In the genomic region with DNA sequence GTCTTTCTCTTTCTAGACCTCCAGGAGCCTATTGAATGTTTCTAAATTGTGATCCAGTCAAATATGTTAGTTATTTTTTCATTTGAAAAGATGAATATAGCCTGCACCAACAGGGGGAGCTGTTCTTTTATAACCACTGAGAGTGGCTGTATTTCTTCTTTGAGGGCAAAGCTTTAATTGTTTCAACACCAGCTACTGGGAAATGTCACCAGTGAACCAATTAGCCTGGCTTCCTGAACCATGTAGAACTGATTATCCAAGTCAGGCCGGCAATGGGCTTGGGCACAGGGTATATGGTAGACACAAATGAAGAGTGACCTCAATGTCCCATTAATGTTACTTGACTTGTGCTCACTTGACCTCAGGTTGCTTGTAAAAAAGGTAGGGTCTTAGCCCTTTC, we compare ENCODE assay signal across 8 cellular contexts. TPM values are rescaled to one million over a fixed set of nuclear protein-coding genes. Genes with fewer than 3 reads are reported as not detected.
A peak's percentile ranks its signal among the peaks of the same experiment; 100 is the strongest.
DNase-seq lines count a peak whose midpoint lies in the region; ATAC-seq, FAIRE-seq and TF ChIP-seq lines count a peak whose summit lies in the region.

No MANE protein-coding gene starts in this region.

- ATAC-seq in T-helper 17 cell (no peak), GM21390 (IDR thresholded peaks at IDR 0.05; ENCODE audit: unreplicated experiment) (no peak), HG02938 (IDR thresholded peaks at IDR 0.05; ENCODE audit: unreplicated experiment) (no peak)
- ATAC-seq in effector memory CD8-positive, alpha-beta T cell (replicated peaks): no peak

- H3K27ac ChIP-seq in CD8-positive, alpha-beta memory T cell (ENCODE audit: low read depth, low read length): no peak overlapping the region

- H3K27me3 Mint-ChIP-seq in CD8-positive, alpha-beta memory T cell: peaks cover 4 to 14% of the 10 kb centered on the region in 2 donors
- H3K27me3 Mint-ChIP-seq in T-helper 17 cell (peaks cover 14% of the 10 kb centered on the region), progenitor cell of endocrine pancreas (no peaks in the 10 kb centered on the region)
- H3K27me3 Mint-ChIP-seq in effector memory CD8-positive, alpha-beta T cell: peaks cover 13 to 36% of the 10 kb centered on the region in 2 donors

- peaks cover 20 to 22% (median 21%) of the 10 kb centered on the region in 3 donors for H3K4me1 Mint-ChIP-seq in CD8-positive, alpha-beta memory T cell
- peaks cover 21% of the 10 kb centered on the region for H3K4me1 Mint-ChIP-seq in T-helper 17 cell
- H3K4me1 Mint-ChIP-seq in effector memory CD8-positive, alpha-beta T cell (ENCODE audit: low read depth in 2 of 2): peaks cover 14 to 18% of the 10 kb centered on the region in 2 donors
- no peaks in the 10 kb centered on the region for H3K4me1 Mint-ChIP-seq in progenitor cell of endocrine pancreas (ENCODE audit: low read depth)

- H3K36me3 Mint-ChIP-seq in CD8-positive, alpha-beta memory T cell: no peaks in the 10 kb centered on the region
- no peaks in the 10 kb centered on the region for H3K36me3 Mint-ChIP-seq in T-helper 17 cell (ENCODE audit: low read depth)
- H3K36me3 Mint-ChIP-seq in effector memory CD8-positive, alpha-beta T cell (ENCODE audit: insufficient read depth): peaks cover 6% of the 10 kb centered on the region
- no peaks in the 10 kb centered on the region for H3K36me3 Mint-ChIP-seq in progenitor cell of endocrine pancreas (ENCODE audit: insufficient read depth)

- H3K27ac Mint-ChIP-seq in CD8-positive, alpha-beta memory T cell: no peak overlapping the region
- H3K27ac Mint-ChIP-seq in T-helper 17 cell (peak overlapping the region; percentile 71), progenitor cell of endocrine pancreas (no peak overlapping the region)
- no peak overlapping the region for H3K27ac Mint-ChIP-seq in effector memory CD8-positive, alpha-beta T cell

- no peak overlapping the region for H3K4me3 ChIP-seq in CD8-positive, alpha-beta memory T cell (ENCODE audit: low read length)

- H3K9me3 Mint-ChIP-seq in CD8-positive, alpha-beta memory T cell: no peaks in the 10 kb centered on the region
- H3K9me3 Mint-ChIP-seq in effector memory CD8-positive, alpha-beta T cell: no peaks in the 10 kb centered on the region
- H3K9me3 Mint-ChIP-seq in progenitor cell of endocrine pancreas (ENCODE audit: low read depth): no peaks in the 10 kb centered on the region

- TF ChIP-seq CTCF in progenitor cell of endocrine pancreas (IDR thresholded peaks at IDR 0.05; ENCODE audit: unreplicated experiment): peak; percentile 52

- no peaks in the 10 kb centered on the region for H3K9me3 ChIP-seq in CD8-positive, alpha-beta memory T cell (ENCODE audit: low read length)
- H3K9me3 ChIP-seq in T-helper 17 cell (ENCODE audit: control insufficient read depth, low read length, poor library complexity, severe bottlenecking): no peaks in the 10 kb centered on the region

- no peaks in the 10 kb centered on the region for H3K27me3 ChIP-seq in CD8-positive, alpha-beta memory T cell (ENCODE audit: insufficient read depth, low read length, poor library complexity, severe bottlenecking)

- no peak overlapping the region for H3K4me3 Mint-ChIP-seq in CD8-positive, alpha-beta memory T cell
- H3K4me3 Mint-ChIP-seq in T-helper 17 cell: no peak overlapping the region
- H3K4me3 Mint-ChIP-seq in effector memory CD8-positive, alpha-beta T cell: no peak overlapping the region
- H3K4me3 Mint-ChIP-seq in progenitor cell of endocrine pancreas (ENCODE audit: low read depth): no peak overlapping the region

- POLR2A ChIA-PET in CD8-positive, alpha-beta memory T cell (lab: Charles Lee): interaction anchor here (0.7 kb wide), 2 partner anchors 137 to 177 kb away, joined by 3 read pairs; no protein-coding TSS in a partner anchor

- H3K4me1 ChIP-seq in CD8-positive, alpha-beta memory T cell (ENCODE audit: insufficient read depth, low read length): peaks cover 13% of the 10 kb centered on the region

- CTCF ChIA-PET in CD8-positive, alpha-beta memory T cell (lab: Charles Lee): interaction anchor here (0.8 to 4.7 kb wide), 10 partner anchors 8 to 282 kb away, joined by 3 to 35 read pairs (median 4); a partner anchor contains a TSS

- FAIRE-seq in HTR-8/SVneo (lab: Jason Lieb, UNC): no peak

- peak in 4 of 5 donors; percentile 14 to 43 (median 26) for DNase-seq in CD8-positive, alpha-beta memory T cell
- peak; percentile 2 for DNase-seq in HTR-8/SVneo (ENCODE audit: insufficient read length, low spot score)
- DNase-seq in T-helper 17 cell: peak in 1 of 3 donors; percentile 42
- DNase-seq in effector memory CD8-positive, alpha-beta T cell: peak; percentile 41 to 55 (median 50)
- DNase-seq in progenitor cell of endocrine pancreas (ENCODE audit: low spot score, unreplicated experiment): no peak
- DNase-seq in putamen (ENCODE audit: low spot score): no peak

- H3K36me3 ChIP-seq in CD8-positive, alpha-beta memory T cell (ENCODE audit: insufficient read depth, low read length): no peaks in the 10 kb centered on the region

RNA-seq across cellular contexts. Expression of a gene that starts 4.8 kb away (rescaled TPM):
- 10 to 100 TPM; 18.8 to 20.9 TPM for total RNA-seq in CD8-positive, alpha-beta memory T cell
- 10.3 TPM for polyA plus RNA-seq in CD8-positive, alpha-beta memory T cell
- total RNA-seq in T-helper 17 cell (10 to 100 TPM; 24.5 to 50.4 TPM), progenitor cell of endocrine pancreas (0.12 TPM in 1 of 2 replicates, not detected in the other)

Comparison
In these comparisons a context has a peak if more than half of its experiments do, and no peak if none do; other contexts are left out.
1. DNase-seq: peak in CD8-positive, alpha-beta memory T cell (4 of 5), HTR-8/SVneo (single experiment) and effector memory CD8-positive, alpha-beta T cell (3 of 3); none in progenitor cell of endocrine pancreas (single experiment) and putamen (single experiment).
2. RNA of a gene that starts 4.8 kb away (total RNA-seq): 24.5 to 50.4 TPM in T-helper 17 cell and 18.8 to 20.9 TPM in CD8-positive, alpha-beta memory T cell; 0.12 TPM in progenitor cell of endocrine pancreas; every median in the first group is over 10 times any median in the second.